ENCODE assay signal across 14 cellular contexts in the genomic region with DNA sequence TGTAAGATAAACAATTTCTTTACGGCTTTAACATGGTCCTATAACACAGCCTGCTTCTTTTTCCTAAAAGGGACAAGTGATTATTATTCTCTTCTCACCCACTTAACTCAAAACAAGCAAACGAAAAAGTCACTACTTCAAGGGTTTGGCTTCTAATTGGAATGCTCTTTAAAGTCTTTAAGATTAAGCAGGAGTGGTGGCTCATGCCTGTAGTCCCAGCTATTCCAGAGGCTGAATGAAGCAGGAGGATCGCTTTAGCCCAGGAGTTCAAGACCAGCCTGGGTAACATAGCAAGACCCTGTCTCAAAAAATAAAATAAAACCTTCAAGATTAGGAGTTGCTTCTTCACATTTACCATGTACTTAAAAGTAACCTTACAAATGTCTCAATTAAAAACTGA.
"Had no signal": no experiment of that assay in that cellular context is flagged by ENCODE, and none has a peak within 500 bp of the region (broad histone marks: within the 10 kb centered on the region; RNA-seq: fewer than 3 reads in every experiment).

No MANE protein-coding gene starts in this region.

- H3K36me3 Mint-ChIP-seq: immature natural killer cell; natural killer cell treated with Interleukin-12 subunit alpha and Interleukin-12 subunit beta and Interleukin-15 and Interleukin-18, amount 100 ng/mL, for 72 hours; stimulated activated effector memory CD8-positive, alpha-beta T cell treated with anti-CD3 and anti-CD28 coated beads, Interleukin-12 subunit alpha, Interleukin-12 subunit beta, amount 100 ng/mL, for 72 hours had no signal

- H3K27me3 ChIP-seq: esophagus muscularis mucosa, gastrocnemius medialis, right lobe of liver, tibial nerve had no signal

- H3K4me3 ChIP-seq: esophagus muscularis mucosa, gastrocnemius medialis, heart right ventricle, prostate gland, right lobe of liver, tibial nerve had no signal

- H3K79me2 ChIP-seq: parathyroid adenoma had no signal

- H3K9me3 Mint-ChIP-seq: effector memory CD8-positive, alpha-beta T cell; immature natural killer cell; natural killer cell treated with Interleukin-12 subunit alpha and Interleukin-12 subunit beta and Interleukin-15 and Interleukin-18, amount 100 ng/mL, for 72 hours; stimulated activated effector memory CD8-positive, alpha-beta T cell treated with anti-CD3 and anti-CD28 coated beads, Interleukin-12 subunit alpha, Interleukin-12 subunit beta, amount 100 ng/mL, for 72 hours had no signal

- H3K4me3 Mint-ChIP-seq: effector memory CD8-positive, alpha-beta T cell; immature natural killer cell; natural killer cell treated with Interleukin-12 subunit alpha and Interleukin-12 subunit beta and Interleukin-15 and Interleukin-18, amount 100 ng/mL, for 72 hours; stimulated activated effector memory CD8-positive, alpha-beta T cell treated with anti-CD3 and anti-CD28 coated beads, Interleukin-12 subunit alpha, Interleukin-12 subunit beta, amount 100 ng/mL, for 72 hours had no signal

- H3K4me1 ChIP-seq: gastrocnemius medialis, parathyroid adenoma, prostate gland, right lobe of liver had no signal

- ATAC-seq: effector memory CD8-positive, alpha-beta T cell; gastrocnemius medialis; natural killer cell treated with Interleukin-12 subunit alpha and Interleukin-12 subunit beta and Interleukin-15 and Interleukin-18, amount 100 ng/mL, for 72 hours; stimulated activated naive CD8-positive, alpha-beta T cell treated with anti-CD3 and anti-CD28 coated beads, Interleukin-15, Interleukin-2, amounts not matched to agents 100 U/mL and 50 U/mL, for 24 hours had no signal

- H3K4me1 Mint-ChIP-seq: immature natural killer cell; stimulated activated effector memory CD8-positive, alpha-beta T cell treated with anti-CD3 and anti-CD28 coated beads, Interleukin-12 subunit alpha, Interleukin-12 subunit beta, amount 100 ng/mL, for 72 hours had no signal

- H3K9ac ChIP-seq: parathyroid adenoma had no signal

- DNase-seq: effector memory CD8-positive, alpha-beta T cell; gastrocnemius medialis; immature natural killer cell; stimulated activated CD4-positive, alpha-beta T cell treated with anti-CD3 and anti-CD28 coated beads, Interleukin-4, amount 100 ng/mL, for 1 hour had no signal

- H3K27ac ChIP-seq: epithelial cell of prostate, esophagus muscularis mucosa, gastrocnemius medialis, heart right ventricle, parathyroid adenoma, prostate gland, right lobe of liver had no signal

- H3K9me3 ChIP-seq: esophagus muscularis mucosa, gastrocnemius medialis, heart right ventricle, prostate gland, right lobe of liver, tibial nerve had no signal

- H3K36me3 ChIP-seq: esophagus muscularis mucosa, gastrocnemius medialis, heart right ventricle, prostate gland, right lobe of liver, tibial nerve had no signal

- H3K27ac Mint-ChIP-seq: effector memory CD8-positive, alpha-beta T cell; immature natural killer cell; natural killer cell treated with Interleukin-12 subunit alpha and Interleukin-12 subunit beta and Interleukin-15 and Interleukin-18, amount 100 ng/mL, for 72 hours; stimulated activated effector memory CD8-positive, alpha-beta T cell treated with anti-CD3 and anti-CD28 coated beads, Interleukin-12 subunit alpha, Interleukin-12 subunit beta, amount 100 ng/mL, for 72 hours had no signal
